Comparison of ENCODE assay signal across 8 cellular contexts in the genomic region with DNA sequence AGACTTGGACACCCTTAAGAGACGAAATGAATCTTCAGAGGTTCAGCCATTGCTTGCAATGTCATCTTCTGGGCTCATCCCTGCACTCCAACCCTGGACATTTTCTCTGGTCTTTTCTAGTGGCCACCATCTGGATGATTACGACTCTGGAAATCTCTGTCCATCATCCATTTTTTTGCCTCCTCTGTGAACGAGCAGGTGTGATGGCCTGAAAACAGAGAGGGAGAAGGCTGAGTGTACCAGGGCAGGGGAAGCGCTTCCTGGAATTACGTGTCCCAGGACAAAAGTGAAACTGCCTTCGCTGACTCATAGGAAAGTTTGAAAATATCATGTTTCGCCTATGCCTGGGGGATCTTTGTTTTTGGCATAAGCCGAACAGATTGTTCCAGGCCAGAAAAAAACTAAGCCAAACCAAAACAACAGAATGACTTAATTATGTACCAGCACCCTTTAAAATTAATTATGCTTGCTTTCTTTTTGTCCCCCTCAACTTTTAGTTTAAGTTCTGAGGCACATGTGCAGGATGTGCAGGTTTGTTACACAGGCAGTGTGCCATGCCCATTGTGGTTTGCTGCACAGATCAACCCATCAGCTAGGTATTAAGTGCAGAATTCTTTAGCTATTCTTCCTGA. TPM values are rescaled to one million over a fixed set of nuclear protein-coding genes. Genes with fewer than 3 reads are reported as not detected.
DNase-seq lines count a peak whose midpoint lies in the region; ATAC-seq, FAIRE-seq and TF ChIP-seq lines count a peak whose summit lies in the region.

No MANE protein-coding gene starts in this region.

- FAIRE-seq in K562 (lab: Jason Lieb, UNC), result peak; percentile 64

- CTCF ChIA-PET in AG04449 (lab: Yijun Ruan, JAX), result interaction anchor here (0.9 to 1.5 kb wide), 2 partner anchors 13 to 32 kb away, joined by 3 read pairs; no protein-coding TSS in a partner anchor
- CTCF ChIA-PET in K562 (lab: Yijun Ruan, JAX; ENCODE audit: low intra/inter-chr PET ratio), result interaction anchor here (0.6 kb wide), 1 partner anchor 12 kb away, joined by 4 read pairs; no protein-coding TSS in a partner anchor

- in situ Hi-C loops in K562 (cut with MboI), result no loop called here

- peak overlapping the region; percentile 39; the same call in 1 of the 2 replicates for H3K9ac ChIP-seq in OCI-LY3 (ENCODE audit: low read length)
- H3K9ac ChIP-seq in K562 (ENCODE audit: insufficient read depth in 1 of 2, low read depth in 2 of 2, low read length in 2 of 2), result peak overlapping the region; percentile 7 to 44; a peak in 3 of 4 replicates
- peak overlapping the region in 1 of 5 donors; percentile 11 for H3K9ac ChIP-seq in subcutaneous abdominal adipose tissue (ENCODE audit: low read length in 5 of 5)

- TF ChIP-seq EP300 in K562 (IDR thresholded peaks at IDR 0.05; ENCODE audit: low read length), result peak; percentile 56

- POLR2A ChIA-PET in AG04449 (lab: Yijun Ruan, JAX) (no interaction called here), K562 (lab: Yijun Ruan, JAX) (no interaction called here)

- H3K27me3 ChIP-seq in OCI-LY3 (ENCODE audit: low read depth, low read length), result no peaks in the 10 kb centered on the region
- no peaks in the 10 kb centered on the region for H3K27me3 ChIP-seq in K562 (ENCODE audit: control insufficient read depth in 2 of 2, insufficient read depth in 2 of 2, low read length in 2 of 2)
- H3K27me3 ChIP-seq in left lung, result no peaks in the 10 kb centered on the region
- no peaks in the 10 kb centered on the region for H3K27me3 ChIP-seq in subcutaneous abdominal adipose tissue (ENCODE audit: control insufficient read depth in 5 of 5, insufficient read depth in 4 of 5, low read length in 5 of 5)

- 11% methylated on average over 8 of the region's 8 CpGs for WGBS in K562 (ENCODE audit: insufficient coverage, low coverage, missing lambda C conversion rate)

- TF ChIP-seq CTCF in AG04449 (IDR thresholded peaks at IDR 0.05; ENCODE audit: insufficient read depth, low read length, missing control alignments), result no peak
- TF ChIP-seq CTCF in OCI-LY3 (IDR thresholded peaks at IDR 0.05; ENCODE audit: low read depth, low read length), result no peak
- no peak for TF ChIP-seq CTCF in K562 (IDR thresholded peaks at IDR 0.05 in 2 of 3, conservative IDR thresholded peaks at IDR 0.05 in 1 of 3; ENCODE audit: insufficient read depth in 2 of 3, low read depth in 1 of 3, low read length in 3 of 3)
- TF ChIP-seq CTCF in left lung (IDR thresholded peaks at IDR 0.05), result no peak

- no peak for TF ChIP-seq POLR2A in K562 (conservative IDR thresholded peaks at IDR 0.05)

- DNase-seq in AG04449 (ENCODE audit: low read depth, low spot score), result no peak
- peak in 2 of 4 experiments; percentile 69 to 74 for DNase-seq in K562 (ENCODE audit: extremely low read depth in 1 of 4, low spot score in 3 of 4)
- no peak for DNase-seq in left lung
- DNase-seq in iPS-NIHi7 (ENCODE audit: extremely low spot score), result no peak
- DNase-seq in NCI-H345 (lab: John Stamatoyannopoulos, UW), result no peak

- ATAC-seq in GM21717 (IDR thresholded peaks at IDR 0.05; ENCODE audit: unreplicated experiment) (peak; percentile 48), K562 (peak; percentile 65), left lung (peak; percentile 86)

- H2AFZ ChIP-seq in OCI-LY3 (ENCODE audit: low read depth, low read length) (no peak overlapping the region), K562 (ENCODE audit: low read depth, low read length) (peak overlapping the region; percentile 84)

- no peaks in the 10 kb centered on the region for H3K9me3 ChIP-seq in OCI-LY3 (ENCODE audit: insufficient read depth, low read length)
- H3K9me3 ChIP-seq in K562 (replicated peaks; ENCODE audit: control insufficient read depth, insufficient read depth, low read depth, low read length), result no peaks in the 10 kb centered on the region
- H3K9me3 ChIP-seq in left lung, result no peaks in the 10 kb centered on the region
- H3K9me3 ChIP-seq in subcutaneous abdominal adipose tissue (ENCODE audit: control insufficient read depth in 5 of 5, low read length in 5 of 5), result peaks cover 0 to 3% (median 0%) of the 10 kb centered on the region in 5 donors

- H3K4me2 ChIP-seq in OCI-LY3 (ENCODE audit: low read length), result peak overlapping the region; percentile 75
- H3K4me2 ChIP-seq in K562 (ENCODE audit: insufficient read depth, low read length), result peak overlapping the region; percentile 77

- no TSS peak for BruUV-seq in K562 (replicated peaks; lab: Mats Ljungman, UMichigan)

- H3K4me1 ChIP-seq in OCI-LY3 (ENCODE audit: low read length) (peaks cover 87% of the 10 kb centered on the region), K562 (replicated peaks in 1 of 2; ENCODE audit: control insufficient read depth in 2 of 2, insufficient read depth in 2 of 2, low read length in 2 of 2) (peaks cover 20 to 35% of the 10 kb centered on the region in 2 experiments), left lung (peaks cover 3 to 18% of the 10 kb centered on the region in 2 donors), subcutaneous abdominal adipose tissue (ENCODE audit: control insufficient read depth in 5 of 5, insufficient read depth in 5 of 5, low read length in 5 of 5) (peaks cover 6 to 22% (median 18%) of the 10 kb centered on the region in 5 donors)

- H3K9me1 ChIP-seq in K562 (ENCODE audit: control insufficient read depth, insufficient read depth, low read length), result no peaks in the 10 kb centered on the region

- H4K20me1 ChIP-seq in OCI-LY3 (ENCODE audit: insufficient read depth, low read length) (peaks cover 22% of the 10 kb centered on the region), K562 (replicated peaks; ENCODE audit: control insufficient read depth, insufficient read depth, low read length) (no peaks in the 10 kb centered on the region)

- no peak for TF ChIP-seq RAD21 in K562 (CRISPR knock-in tag; conservative IDR thresholded peaks at IDR 0.05 in 1 of 2, IDR thresholded peaks at IDR 0.05 in 1 of 2)

- H3K36me3 ChIP-seq in OCI-LY3 (replicated peaks; ENCODE audit: low read depth, low read length), result peaks cover 30% of the 10 kb centered on the region
- H3K36me3 ChIP-seq in K562 (ENCODE audit: control insufficient read depth, insufficient read depth, low read length), result no peaks in the 10 kb centered on the region
- no peaks in the 10 kb centered on the region for H3K36me3 ChIP-seq in left lung
- H3K36me3 ChIP-seq in subcutaneous abdominal adipose tissue (ENCODE audit: control insufficient read depth in 5 of 5, insufficient read depth in 5 of 5, low read length in 5 of 5), result no peaks in the 10 kb centered on the region

- intact Hi-C loops in K562 (cut with micrococcal nuclease) (no loop called here), left lung (cut with DNase I) (no loop called here)

- H3K4me3 ChIP-seq in AG04449 (ENCODE audit: low read depth, low read length), result peak overlapping the region; percentile 26
- H3K4me3 ChIP-seq in OCI-LY3 (ENCODE audit: low read length), result peak overlapping the region; percentile 45
- peak overlapping the region; percentile 1; the same call in 1 of the 2 replicates for H3K4me3 ChIP-seq in K562
- H3K4me3 ChIP-seq in left lung, result no peak overlapping the region
- H3K4me3 ChIP-seq in subcutaneous abdominal adipose tissue (ENCODE audit: low read depth in 1 of 5, low read length in 5 of 5), result peak overlapping the region; percentile 21 to 71 (median 43)

- H3K79me2 ChIP-seq in OCI-LY3 (ENCODE audit: low read length), result peaks cover 99% of the 10 kb centered on the region
- H3K79me2 ChIP-seq in K562 (ENCODE audit: control insufficient read depth, insufficient read depth, low read length), result no peaks in the 10 kb centered on the region

- H3K27ac ChIP-seq in OCI-LY3 (ENCODE audit: low read length) (peak overlapping the region; percentile 67), K562 (ENCODE audit: extremely low read depth, low read depth, low read length) (peak overlapping the region; percentile 50; the same call in 2 of the 3 replicates), left lung (peak overlapping the region; percentile 35 to 76), subcutaneous abdominal adipose tissue (ENCODE audit: low read depth, low read length) (peak overlapping the region; percentile 35)

TF ChIP-seq in K562, 482 proteins besides CTCF, POLR2A, EP300 and RAD21 (continues in another document):
- TF ChIP-seq NRF1 (conservative IDR thresholded peaks at IDR 0.05 in 1 of 2, IDR thresholded peaks at IDR 0.05 in 1 of 2) (peak; percentile 44 to 46; a peak in 3 of 4 replicates), LEF1 (IDR thresholded peaks at IDR 0.05) (peak; percentile 33; the same call in 1 of the 2 replicates), NFXL1 (CRISPR knock-in tag; IDR thresholded peaks at IDR 0.05) (0 out of 2 replicates have a peak, but pooled peaks have one; percentile 64), NFE2L1 (tag; IDR thresholded peaks at IDR 0.05; ENCODE audit: borderline replicate concordance, low read depth) (no peak), CTBP1 (IDR thresholded peaks at IDR 0.05; ENCODE audit: borderline replicate concordance) (peak; percentile 50; the same call in 1 of the 2 replicates), EP400 (IDR thresholded peaks at IDR 0.05) (peak; percentile 50)

RNA-seq across cellular contexts. Expression of a gene that starts 31.9 kb away (rescaled TPM):
- total RNA-seq in K562 (2011; cell fraction: chromatin; rRNA removed; ENCODE audit: low replicate concordance), result 1.3 and 1.7 TPM in 2 replicates
- 1.5 and 1.6 TPM in 2 replicates for total RNA-seq in K562 (2011; cell fraction: nucleolus; rRNA removed)
- 1.5 and 1.7 TPM in 2 replicates for total RNA-seq in K562 (2011; cell fraction: nucleoplasm; rRNA removed)
- 0.45 and 0.53 TPM in 2 replicates for total RNA-seq in K562 (2014; rRNA removed)
- 0.38 and 0.40 TPM in 2 replicates for total RNA-seq in K562 (2014; rRNA removed; fragmentation: Illumina TruSeq; extraction: Trizol)
- 1.5 TPM in 2 replicates for total RNA-seq in K562 (2015; rRNA removed; fragmentation: Illumina TruSeq; extraction: Trizol)
- total RNA-seq in K562 (2021), result 1.3 and 1.7 TPM in 2 replicates
- 0.08 and 0.17 TPM in 2 replicates for polyA plus RNA-seq in K562 (2011; rRNA removed)
- polyA plus RNA-seq in K562 (2011; cell fraction: cytosol; rRNA removed), result 0.15 and 0.21 TPM in 2 replicates
- 0.24 and 0.44 TPM in 2 replicates for polyA plus RNA-seq in K562 (2011; cell fraction: nucleus; rRNA removed)
- 1.5 and 3.9 TPM in 2 replicates for polyA plus RNA-seq in K562 (2012)
- polyA plus RNA-seq in K562 (2014; fragmentation: Illumina TruSeq; extraction: Trizol), result 0.43 and 0.54 TPM in 2 replicates
- polyA plus RNA-seq in K562 (2014; fragmentation: Nextera tagmentation; extraction: Ambion mirVana), result under 1 TPM; 0.10 to 0.17 TPM
- 0.16 and 0.33 TPM in 2 replicates for polyA plus RNA-seq in K562 (2014; rRNA removed)
- 0.36 and 0.67 TPM in 2 replicates for polyA minus RNA-seq in K562 (2011; rRNA and poly(A)+ RNA removed)
- 0.36 and 1.2 TPM in 2 replicates for polyA minus RNA-seq in K562 (2011; cell fraction: cytosol; rRNA and poly(A)+ RNA removed)
- 0.78 and 0.81 TPM in 2 replicates for polyA minus RNA-seq in K562 (2011; cell fraction: nucleus; rRNA and poly(A)+ RNA removed)
- 1 to 10 TPM; 1.8 to 6.3 TPM for total RNA-seq in left lung

Comparison
In these comparisons a context has a peak if more than half of its experiments do, and no peak if none do; other contexts are left out.
1. H3K4me3 ChIP-seq: peak in AG04449 (single experiment), OCI-LY3 (single experiment), K562 (single experiment) and subcutaneous abdominal adipose tissue (5 of 5); none in left lung (0 of 2).
2. Peak in every context shown above with its lines, with median percentiles within 50 percentile points of each other: ATAC-seq and H3K27ac ChIP-seq.